In genomic region chr17:76385892-76386786, GRCh38 we compare ENCODE assay signal across 1 cellular context.
TF ChIP-seq lines count a peak whose summit lies in the region.

No MANE protein-coding gene starts in this region.

TF ChIP-seq in HEK293, 187 proteins besides CTCF, POLR2A, EP300 and RAD21 (continued from another document):
- no peak for TF ChIP-seq ZNF26 (tag by site-specific recombination; IDR thresholded peaks at IDR 0.05)
- TF ChIP-seq ZEB2 (tag by site-specific recombination; IDR thresholded peaks at IDR 0.05) = peak; percentile 84; the same call in 1 of the 2 replicates
- peak; percentile 93 for TF ChIP-seq ZSCAN30 (tag by site-specific recombination; IDR thresholded peaks at IDR 0.05)
- TF ChIP-seq SP3 (tag by site-specific recombination; IDR thresholded peaks at IDR 0.05) = peak; percentile 51
- peak; percentile 68; the same call in 1 of the 2 replicates for TF ChIP-seq KLF17 (tag by site-specific recombination; IDR thresholded peaks at IDR 0.05)
- TF ChIP-seq ZFP37 (tag by site-specific recombination; IDR thresholded peaks at IDR 0.05) = peak; percentile 85
- peak; percentile 81 for TF ChIP-seq ZNF660 (tag by site-specific recombination; IDR thresholded peaks at IDR 0.05)
- 0 out of 2 replicates have a peak, but pooled peaks have one; percentile 18 for TF ChIP-seq HOXD13 (CRISPR knock-in tag; IDR thresholded peaks at IDR 0.05; ENCODE audit: borderline replicate concordance)
- peak; percentile 63 for TF ChIP-seq ZNF629 (tag by site-specific recombination; IDR thresholded peaks at IDR 0.05)
- TF ChIP-seq ZBTB11 (tag by site-specific recombination; conservative IDR thresholded peaks at IDR 0.05; ENCODE audit: low read depth) = 0 out of 2 replicates have a peak, but pooled peaks have one; percentile 17
- TF ChIP-seq ZNF324 (tag by site-specific recombination; IDR thresholded peaks at IDR 0.05) = peak; percentile 83
- TF ChIP-seq KLF1 (tag by site-specific recombination; IDR thresholded peaks at IDR 0.05) = peak; percentile 80
- peak; percentile 8; the same call in 1 of the 2 replicates for TF ChIP-seq TRIM28 (IDR thresholded peaks at IDR 0.05; ENCODE audit: borderline replicate concordance, low read length)
- TF ChIP-seq KLF10 (tag by site-specific recombination; IDR thresholded peaks at IDR 0.05) = peak; percentile 46; the same call in 1 of the 2 replicates
- no peak for TF ChIP-seq ZNF211 (tag by site-specific recombination; IDR thresholded peaks at IDR 0.05; ENCODE audit: low read depth)
- TF ChIP-seq ZNF48 (tag by site-specific recombination; IDR thresholded peaks at IDR 0.05) = no peak
- TF ChIP-seq ZNF561 (tag by site-specific recombination; IDR thresholded peaks at IDR 0.05; ENCODE audit: borderline replicate concordance) = peak; percentile 84
- TF ChIP-seq ZIC2 (tag by site-specific recombination; IDR thresholded peaks at IDR 0.05) = 0 out of 2 replicates have a peak, but pooled peaks have one; percentile 74
- peak; percentile 98 for TF ChIP-seq SCRT2 (tag by site-specific recombination; IDR thresholded peaks at IDR 0.05)
- no peak for TF ChIP-seq ZBTB7A (tag by site-specific recombination; IDR thresholded peaks at IDR 0.05; ENCODE audit: low read depth)
- TF ChIP-seq ZNF600 (tag by site-specific recombination; IDR thresholded peaks at IDR 0.05) = peak; percentile 72; the same call in 1 of the 2 replicates
- TF ChIP-seq KLF7 (tag by site-specific recombination; IDR thresholded peaks at IDR 0.05; ENCODE audit: borderline replicate concordance) = 0 out of 2 replicates have a peak, but pooled peaks have one; percentile 56
- no peak for TF ChIP-seq ZNF626 (tag by site-specific recombination; IDR thresholded peaks at IDR 0.05)
- no peak for TF ChIP-seq ZNF664 (tag by site-specific recombination; IDR thresholded peaks at IDR 0.05)
- TF ChIP-seq ZNF157 (tag by site-specific recombination; IDR thresholded peaks at IDR 0.05) = 0 out of 2 replicates have a peak, but pooled peaks have one; percentile 8
- TF ChIP-seq ZNF341 (tag by site-specific recombination; IDR thresholded peaks at IDR 0.05; ENCODE audit: low read depth) = peak; percentile 58
- no peak for TF ChIP-seq ZNF544 (tag by site-specific recombination; IDR thresholded peaks at IDR 0.05)
- TF ChIP-seq ZNF280D (tag by site-specific recombination; IDR thresholded peaks at IDR 0.05) = no peak
- TF ChIP-seq GLIS2 (tag by site-specific recombination; IDR thresholded peaks at IDR 0.05) = peak; percentile 79
- TF ChIP-seq KLF8 (tag by site-specific recombination; IDR thresholded peaks at IDR 0.05) = peak; percentile 85
- 0 out of 2 replicates have a peak, but pooled peaks have one; percentile 54 for TF ChIP-seq TSHZ1 (tag by site-specific recombination; IDR thresholded peaks at IDR 0.05; ENCODE audit: borderline replicate concordance)
- TF ChIP-seq INSM2 (tag by site-specific recombination; IDR thresholded peaks at IDR 0.05) = 0 out of 2 replicates have a peak, but pooled peaks have one; percentile 49
- peak; percentile 40; the same call in 1 of the 2 replicates for TF ChIP-seq IKZF3 (tag by site-specific recombination; IDR thresholded peaks at IDR 0.05)
- peak; percentile 97 for TF ChIP-seq HIC1 (tag by site-specific recombination; IDR thresholded peaks at IDR 0.05)
- TF ChIP-seq SALL2 (tag by site-specific recombination; IDR thresholded peaks at IDR 0.05; ENCODE audit: borderline replicate concordance) = no peak
- peak; percentile 42; the same call in 1 of the 2 replicates for TF ChIP-seq ZNF843 (tag by site-specific recombination; IDR thresholded peaks at IDR 0.05)
- TF ChIP-seq ZNF488 (tag by site-specific recombination; IDR thresholded peaks at IDR 0.05) = no peak
TF ChIP-seq in HEK293: peak in this region for 47.
